In the genomic region with DNA sequence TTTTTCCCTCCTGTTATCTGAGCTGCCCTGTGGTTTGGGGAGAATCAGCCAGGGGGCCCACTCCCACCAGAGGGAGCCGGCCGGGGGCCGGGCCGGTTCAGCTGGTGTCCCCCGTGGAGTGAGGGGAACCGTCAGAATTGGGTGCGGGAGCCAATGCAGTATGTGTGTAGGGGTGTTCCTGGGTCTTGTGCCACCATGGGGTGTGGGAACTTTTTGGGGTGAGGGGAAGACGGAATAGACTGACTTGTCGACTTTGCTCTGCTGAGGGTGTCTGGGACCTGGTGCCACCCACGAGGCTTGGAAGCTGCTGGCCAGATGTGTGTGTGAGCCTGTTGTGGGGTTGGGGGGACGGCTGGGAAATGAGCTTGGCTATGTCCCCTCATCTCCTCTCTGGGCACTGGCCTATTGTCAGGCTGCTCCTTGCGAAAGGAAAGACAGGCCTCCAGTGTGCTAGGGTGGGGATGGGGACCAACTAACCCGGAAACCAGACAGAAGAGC, we compare ENCODE assay signal across 1 cellular context.
TF ChIP-seq lines count a peak whose summit lies in the region.

No MANE protein-coding gene starts in this region.

TF ChIP-seq in HCT116, 20 proteins besides CTCF, POLR2A, EP300 and RAD21 (continued from another document):
- TF ChIP-seq REST (IDR thresholded peaks at IDR 0.05; ENCODE audit: low read depth), result no peak
- TF ChIP-seq SIN3A (IDR thresholded peaks at IDR 0.05; ENCODE audit: low read depth), result no peak
- TF ChIP-seq, protein P1, sequence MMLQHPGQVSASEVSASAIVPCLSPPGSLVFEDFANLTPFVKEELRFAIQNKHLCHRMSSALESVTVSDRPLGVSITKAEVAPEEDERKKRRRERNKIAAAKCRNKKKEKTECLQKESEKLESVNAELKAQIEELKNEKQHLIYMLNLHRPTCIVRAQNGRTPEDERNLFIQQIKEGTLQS (IDR thresholded peaks at IDR 0.05), result no peak
- no peak for TF ChIP-seq CBX3 (IDR thresholded peaks at IDR 0.05; ENCODE audit: low read depth)
